In the genomic region with DNA sequence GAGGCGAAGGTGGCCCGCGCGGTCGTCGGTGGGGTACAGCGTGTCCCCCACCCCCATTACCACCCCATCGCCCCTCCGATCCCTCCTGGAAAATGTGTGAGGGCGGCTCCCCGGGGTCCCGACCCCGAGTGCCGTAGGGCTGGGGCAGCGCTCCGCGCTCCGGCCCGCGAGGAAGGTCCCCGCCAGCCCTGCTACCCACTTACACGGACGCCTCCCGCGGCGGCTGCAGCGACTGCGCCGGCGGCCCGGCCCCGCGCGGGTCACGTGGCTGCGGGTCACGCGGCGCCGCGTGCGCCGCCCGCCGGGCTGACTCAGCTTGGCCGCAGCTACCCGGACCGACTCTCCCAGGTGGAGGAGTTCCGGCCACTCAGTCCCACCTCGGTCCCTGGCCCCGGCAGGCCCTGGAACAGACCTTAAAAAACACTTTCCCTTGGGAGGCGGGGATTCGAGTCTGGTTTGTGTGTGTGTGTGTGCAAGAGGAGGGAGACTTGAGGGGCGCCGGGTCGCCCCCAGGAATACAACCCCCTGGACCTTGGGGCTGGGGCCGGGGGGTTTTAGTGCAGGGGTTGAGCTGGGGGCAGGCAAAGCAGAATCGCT, we compare ENCODE assay signal across 8 cellular contexts. TPM values are rescaled to one million over a fixed set of nuclear protein-coding genes. Genes with fewer than 3 reads are reported as not detected.
DNase-seq lines count a peak whose midpoint lies in the region; ATAC-seq and TF ChIP-seq lines count a peak whose summit lies in the region.

A gene (minus strand): TSS at position 236 of the 597 bp plus-strand sequence. CDS start 992 bp downstream, outside the sequence.

- intact Hi-C loops in adrenal gland (cut with DNase I) = no loop called here
- intact Hi-C loops in heart left ventricle (cut with DNase I) = loop anchor here in 7 of 10 donors (2.0 to 10.0 kb wide), 6 partner anchors 94 to 682 kb away; a partner anchor contains a TSS
- intact Hi-C loops in posterior cingulate gyrus (cut with DNase I) = loop anchor here (1.0 to 2.0 kb wide), 2 partner anchors 50 to 132 kb away; no protein-coding TSS in a partner anchor
- intact Hi-C loops in upper lobe of right lung (cut with DNase I) = no loop called here

- peak within 1 kb of the TSS; percentile 52 to 84 for H3K4me3 ChIP-seq in DND-41 (ENCODE audit: low read depth in 1 of 2, low read length in 2 of 2)
- H3K4me3 ChIP-seq in adrenal gland = peak within 1 kb of the TSS; percentile 28 to 90 (median 80)
- H3K4me3 ChIP-seq in heart left ventricle = peak within 1 kb of the TSS; percentile 42 to 98 (median 78)
- peak within 1 kb of the TSS; percentile 86 for H3K4me3 ChIP-seq in upper lobe of right lung

- TF ChIP-seq RAD21 in Ishikawa (IDR thresholded peaks at IDR 0.05; ENCODE audit: low read depth) = no peak

- H2AFZ ChIP-seq in DND-41 (ENCODE audit: low read depth, low read length) = peak within 1 kb of the TSS; percentile 93

- TF ChIP-seq POLR2A in adrenal gland (IDR thresholded peaks at IDR 0.05) (peak; percentile 66 to 96), heart left ventricle (IDR thresholded peaks at IDR 0.05) (peak in 1 of 2 donors; percentile 39)

- DNase-seq in DND-41 (peak; percentile 63), T follicular helper cell (ENCODE audit: low read depth) (peak; percentile 48), adrenal gland (peak; percentile 86 to 91 (median 87)), heart left ventricle (peak; percentile 85 to 90 (median 88)), posterior cingulate gyrus (peak; percentile 73 to 97 (median 80)), upper lobe of right lung (peak; percentile 93)

- ATAC-seq in DND-41 (ENCODE audit: insufficient read depth, low read depth) (peak; percentile 56), GM21528 (IDR thresholded peaks at IDR 0.05; ENCODE audit: low FRiP score, unreplicated experiment) (peak; percentile 43), heart left ventricle (peak; percentile 74 to 94 (median 90)), upper lobe of right lung (peak; percentile 94)

- H3K36me3 ChIP-seq in DND-41 (ENCODE audit: insufficient read depth, low read length) (peaks cover 9% of the 10 kb centered on the region), adrenal gland (replicated peaks in 1 of 2) (no peaks in the 10 kb centered on the region), heart left ventricle (peaks cover 0 to 25% (median 14%) of the 10 kb centered on the region in 9 donors), upper lobe of right lung (peaks cover 15% of the 10 kb centered on the region)

- peak within 1 kb of the TSS; percentile 97 for H3K4me2 ChIP-seq in DND-41 (ENCODE audit: insufficient read depth, low read length)

- peak within 1 kb of the TSS; percentile 72 for H3K9ac ChIP-seq in DND-41 (ENCODE audit: low read depth, low read length)

- no peaks in the 10 kb centered on the region for H4K20me1 ChIP-seq in DND-41 (ENCODE audit: insufficient read depth, low read length)

- H3K9me3 ChIP-seq in DND-41 (ENCODE audit: insufficient read depth, low read length, severe bottlenecking) (no peaks in the 10 kb centered on the region), adrenal gland (replicated peaks in 1 of 3) (no peaks in the 10 kb centered on the region), heart left ventricle (no peaks in the 10 kb centered on the region), upper lobe of right lung (no peaks in the 10 kb centered on the region)

- TF ChIP-seq EP300 in Ishikawa (IDR thresholded peaks at IDR 0.05; ENCODE audit: borderline replicate concordance) = no peak

- H3K4me1 ChIP-seq in DND-41 (ENCODE audit: insufficient read depth, low read length) (peaks cover 56% of the 10 kb centered on the region), adrenal gland (replicated peaks in 1 of 2) (peaks cover 19 to 20% of the 10 kb centered on the region in 2 donors), heart left ventricle (peaks cover 0 to 53% (median 15%) of the 10 kb centered on the region in 12 donors), upper lobe of right lung (peaks cover 29% of the 10 kb centered on the region)

- TF ChIP-seq CTCF in DND-41 (IDR thresholded peaks at IDR 0.05; ENCODE audit: borderline replicate concordance, extremely low read depth, low read length, poor library complexity, severe bottlenecking) (peak; percentile 28), adrenal gland (IDR thresholded peaks at IDR 0.05) (peak in 3 of 6 experiments; percentile 18 to 52 (median 29)), heart left ventricle (IDR thresholded peaks at IDR 0.05) (peak in 5 of 12 donors; percentile 8 to 39 (median 31)), upper lobe of right lung (IDR thresholded peaks at IDR 0.05) (no peak)

- H3K27ac ChIP-seq in DND-41 (ENCODE audit: low read length) (peak within 1 kb of the TSS; percentile 85), adrenal gland (peak within 1 kb of the TSS; percentile 78 to 96 (median 93)), heart left ventricle (peak within 1 kb of the TSS; percentile 47 to 94 (median 85)), upper lobe of right lung (peak within 1 kb of the TSS; percentile 93)

- 1 to 7% (median 2%) methylated on average over 13 to 58 of the region's 58 CpGs for WGBS in adrenal gland, 4 donors
- WGBS in heart left ventricle, 4 donors = 1% methylated on average over 24 to 58 of the region's 58 CpGs

- peaks cover 9% of the 10 kb centered on the region for H3K79me2 ChIP-seq in DND-41 (ENCODE audit: insufficient read depth, low read length)

- H3K27me3 ChIP-seq in DND-41 (ENCODE audit: insufficient read depth, low read length, poor library complexity) (no peaks in the 10 kb centered on the region), adrenal gland (no peaks in the 10 kb centered on the region), heart left ventricle (no peaks in the 10 kb centered on the region), upper lobe of right lung (no peaks in the 10 kb centered on the region)

TF ChIP-seq in Ishikawa, 13 proteins besides CTCF, POLR2A, EP300 and RAD21:
- TF ChIP-seq ZBTB7A (IDR thresholded peaks at IDR 0.05; ENCODE audit: low read depth) (peak; percentile 69), EGR1 (IDR thresholded peaks at IDR 0.05) (no peak)
- TF ChIP-seq, protein P1, sequence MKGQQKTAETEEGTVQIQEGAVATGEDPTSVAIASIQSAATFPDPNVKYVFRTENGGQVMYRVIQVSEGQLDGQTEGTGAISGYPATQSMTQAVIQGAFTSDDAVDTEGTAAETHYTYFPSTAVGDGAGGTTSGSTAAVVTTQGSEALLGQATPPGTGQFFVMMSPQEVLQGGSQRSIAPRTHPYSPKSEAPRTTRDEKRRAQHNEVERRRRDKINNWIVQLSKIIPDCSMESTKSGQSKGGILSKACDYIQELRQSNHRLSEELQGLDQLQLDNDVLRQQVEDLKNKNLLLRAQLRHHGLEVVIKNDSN (IDR thresholded peaks at IDR 0.05) = peak; percentile 95
- TF ChIP-seq, protein P2, sequence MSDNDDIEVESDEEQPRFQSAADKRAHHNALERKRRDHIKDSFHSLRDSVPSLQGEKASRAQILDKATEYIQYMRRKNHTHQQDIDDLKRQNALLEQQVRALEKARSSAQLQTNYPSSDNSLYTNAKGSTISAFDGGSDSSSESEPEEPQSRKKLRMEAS (IDR thresholded peaks at IDR 0.05) = peak; percentile 83

RNA-seq across cellular contexts. Expression of the gene that starts here (rescaled TPM):
- total RNA-seq in adrenal gland = 10 to 100 TPM; 23.3 to 92.5 (median 58.7) TPM
- 10 to 100 TPM; 28.5 to 92.8 (median 40.5) TPM for polyA plus RNA-seq in adrenal gland
- 10 to 100 TPM; 14.1 to 43.0 (median 26.1) TPM for total RNA-seq in heart left ventricle
- polyA plus RNA-seq in heart left ventricle = 10 to 100 TPM; 13.6 to 16.1 TPM
- 36.2 TPM for total RNA-seq in upper lobe of right lung

Comparison
In these comparisons a context has a peak if more than half of its experiments do, and no peak if none do; other contexts are left out.
1. Peak in every context shown above with its lines: DNase-seq, ATAC-seq, H3K4me3 ChIP-seq and H3K27ac ChIP-seq.
2. ATAC-seq: peak in every context shown above with its lines; median percentile 94 in upper lobe of right lung; 90 in heart left ventricle; 56 in DND-41; 43 in GM21528.
3. intact Hi-C loops: an anchor here in heart left ventricle (2.0 to 10.0 kb wide) and posterior cingulate gyrus (1.0 to 2.0 kb wide); none called in adrenal gland and upper lobe of right lung.